Comparison of ENCODE assay signal across 1 cellular context in genomic region chr11:72321381-72321996, GRCh38.
TF ChIP-seq lines count a peak whose summit lies in the region.

No MANE protein-coding gene starts in this region.

TF ChIP-seq in K562, 482 proteins besides CTCF, POLR2A, EP300 and RAD21 (continued from another document and continues in another):
- TF ChIP-seq RB1 (IDR thresholded peaks at IDR 0.05; ENCODE audit: low read depth) (0 out of 2 replicates have a peak, but pooled peaks have one; percentile 13), DMBX1 (CRISPR knock-in tag; IDR thresholded peaks at IDR 0.05; ENCODE audit: borderline replicate concordance) (peak; percentile 52; the same call in 1 of the 2 replicates), HDAC3 (IDR thresholded peaks at IDR 0.05; ENCODE audit: borderline replicate concordance, partially characterized antibody) (peak; percentile 81), ATF7 (IDR thresholded peaks at IDR 0.05) (peak; percentile 82), GATAD2B (IDR thresholded peaks at IDR 0.05; ENCODE audit: borderline replicate concordance) (0 out of 2 replicates have a peak, but pooled peaks have one; percentile 50), KDM4B (IDR thresholded peaks at IDR 0.05; ENCODE audit: borderline replicate concordance in 2 of 2, low read depth in 1 of 2) (no peak), MIER1 (IDR thresholded peaks at IDR 0.05; ENCODE audit: low read depth) (0 out of 2 replicates have a peak, but pooled peaks have one; percentile 59), MAFG (tag; conservative IDR thresholded peaks at IDR 0.05) (peak; percentile 71; the same call in 1 of the 2 replicates), RBBP5 (IDR thresholded peaks at IDR 0.05; ENCODE audit: borderline replicate concordance, insufficient read depth, low read length, poor library complexity, severe bottlenecking) (peak; percentile 61), PREB (CRISPR knock-in tag; IDR thresholded peaks at IDR 0.05) (no peak), SRSF3 (IDR thresholded peaks at IDR 0.05; ENCODE audit: insufficient read depth, low read length) (no peak), LARP7 (IDR thresholded peaks at IDR 0.05) (0 out of 2 replicates have a peak, but pooled peaks have one; percentile 38), PRDM10 (IDR thresholded peaks at IDR 0.05; ENCODE audit: partially characterized antibody) (peak; percentile 78), EP400 (IDR thresholded peaks at IDR 0.05) (peak; percentile 44), CTBP1 (IDR thresholded peaks at IDR 0.05; ENCODE audit: borderline replicate concordance) (peak; percentile 86), CHAMP1 (IDR thresholded peaks at IDR 0.05) (peak; percentile 67; the same call in 1 of the 2 replicates), ZNF699 (CRISPR knock-in tag; IDR thresholded peaks at IDR 0.05; ENCODE audit: insufficient replicate concordance) (no peak), CGGBP1 (CRISPR knock-in tag; IDR thresholded peaks at IDR 0.05) (no peak), ZC3H11A (IDR thresholded peaks at IDR 0.05; ENCODE audit: low read depth, low read length) (no peak), U2AF1 (optimal IDR thresholded peaks at IDR 0.05; ENCODE audit: low read depth, low read length) (no peak), ZBTB49 (CRISPR knock-in tag; IDR thresholded peaks at IDR 0.05; ENCODE audit: borderline replicate concordance) (no peak), ADNP (tag; IDR thresholded peaks at IDR 0.05) (peak; percentile 37; the same call in 1 of the 2 replicates), PHB2 (IDR thresholded peaks at IDR 0.05; ENCODE audit: low read depth) (peak; percentile 66; the same call in 1 of the 2 replicates), ATF1 (CRISPR knock-in tag; IDR thresholded peaks at IDR 0.05) (no peak), ATF1 (tag; IDR thresholded peaks at IDR 0.05) (0 out of 2 replicates have a peak, but pooled peaks have one; percentile 23), BACH1 (tag; IDR thresholded peaks at IDR 0.05) (0 out of 2 replicates have a peak, but pooled peaks have one; percentile 28), GABPA (tag; conservative IDR thresholded peaks at IDR 0.05; ENCODE audit: low read depth) (no peak), GATA2 (CRISPR knock-in tag; IDR thresholded peaks at IDR 0.05) (peak; percentile 71; the same call in 1 of the 2 replicates), CBFA2T2 (conservative IDR thresholded peaks at IDR 0.05) (peak; percentile 95), ZBTB1 (CRISPR knock-in tag; IDR thresholded peaks at IDR 0.05; ENCODE audit: borderline replicate concordance, low read depth) (no peak), MED1 (CRISPR knock-in tag; IDR thresholded peaks at IDR 0.05; ENCODE audit: borderline replicate concordance) (no peak), ZBTB2 (IDR thresholded peaks at IDR 0.05) (peak; percentile 63), VEZF1 (CRISPR knock-in tag; IDR thresholded peaks at IDR 0.05) (peak; percentile 50; the same call in 1 of the 2 replicates), SREBF2 (CRISPR knock-in tag; IDR thresholded peaks at IDR 0.05) (no peak), ZEB2 (IDR thresholded peaks at IDR 0.05) (peak; percentile 80), ARID1B (IDR thresholded peaks at IDR 0.05) (peak; percentile 99), JUN (IDR thresholded peaks at IDR 0.05; ENCODE audit: borderline replicate concordance, low read depth, low read length) (peak; percentile 99), JUN (CRISPR knock-in tag; IDR thresholded peaks at IDR 0.05; ENCODE audit: borderline replicate concordance) (no peak), HLTF (IDR thresholded peaks at IDR 0.05) (0 out of 2 replicates have a peak, but pooled peaks have one; percentile 45), MLLT1 (IDR thresholded peaks at IDR 0.05) (0 out of 4 replicates have a peak, but pooled peaks of 1 of the 2 experiments have one; percentile 14), KDM1A (IDR thresholded peaks at IDR 0.05) (peak; percentile 91 to 93), BCLAF1 (IDR thresholded peaks at IDR 0.05; ENCODE audit: borderline replicate concordance in 1 of 2, control insufficient read depth in 1 of 2, low read depth in 2 of 2, low read length in 1 of 2) (0 out of 4 replicates have a peak, but pooled peaks of 1 of the 2 experiments have one; percentile 34), ZNF224 (CRISPR knock-in tag; IDR thresholded peaks at IDR 0.05) (no peak)
